In genomic region chr1:35809156-35810095, GRCh38 we compare ENCODE assay signal across 8 cellular contexts. TPM values are rescaled to one million over a fixed set of nuclear protein-coding genes. Genes with fewer than 3 reads are reported as not detected.
A peak's percentile ranks its signal among the peaks of the same experiment; 100 is the strongest.
DNase-seq lines count a peak whose midpoint lies in the region; ATAC-seq, FAIRE-seq and TF ChIP-seq lines count a peak whose summit lies in the region.

No MANE protein-coding gene starts in this region.

- WGBS in H1 (ENCODE audit: extremely low coverage in 1 of 2, insufficient coverage in 1 of 2, insufficient read length in 1 of 2, insufficient replicate concordance in 2 of 2, low coverage in 1 of 2, low lambda C conversion rate in 2 of 2, missing lambda C conversion rate in 1 of 2), 2 experiments, result 83% methylated on average over 7 of the region's 7 CpGs; no CpG with 5 or more reads in 1 of the 2 experiments

- H4K20me1 ChIP-seq in H1 (replicated peaks in 1 of 2; ENCODE audit: control insufficient read depth in 1 of 2, insufficient read depth in 2 of 2, low read length in 2 of 2), result no peaks in the 10 kb centered on the region

- no peaks in the 10 kb centered on the region for H3K27me3 Mint-ChIP-seq in CD4-positive, alpha-beta T cell

- H2BK20ac ChIP-seq in H1 (ENCODE audit: low read length), result no peak overlapping the region

- H4K8ac ChIP-seq in H1 (ENCODE audit: extremely low read depth, insufficient read depth, low read length), result no peak overlapping the region

- H3K27ac Mint-ChIP-seq in CD4-positive, alpha-beta T cell, result peak overlapping the region; percentile 87

- peaks cover 52% of the 10 kb centered on the region for H3K4me1 Mint-ChIP-seq in CD4-positive, alpha-beta T cell (ENCODE audit: low read depth)

- ATAC-seq in CD4-positive, alpha-beta T cell (ENCODE audit: poor library complexity), result no peak
- ATAC-seq in GM18498 (IDR thresholded peaks at IDR 0.05; ENCODE audit: unreplicated experiment) (no peak), GM18909 (IDR thresholded peaks at IDR 0.05; ENCODE audit: poor library complexity, unreplicated experiment) (no peak)

- no peak for TF ChIP-seq RAD21 in H1 (IDR thresholded peaks at IDR 0.05 in 1 of 2, conservative IDR thresholded peaks at IDR 0.05 in 1 of 2; ENCODE audit: low read depth in 2 of 2, low read length in 2 of 2)

- FAIRE-seq in H1 (lab: Jason Lieb, UNC), result no peak

- peaks cover 6% of the 10 kb centered on the region for H3K36me3 Mint-ChIP-seq in CD4-positive, alpha-beta T cell (ENCODE audit: low read depth)

- peak overlapping the region; percentile 96 for H3K4me3 Mint-ChIP-seq in CD4-positive, alpha-beta T cell

- H2AK5ac ChIP-seq in H1 (ENCODE audit: low read depth, low read length), result no peak overlapping the region

- POLR2A ChIA-PET in CD4-positive, alpha-beta T cell (lab: Charles Lee), result interaction anchor here (0.9 kb wide), 1 partner anchor 252 kb away, joined by 3 read pairs; the partner anchor contains the start of genes KIAA0319L and NCDN
- POLR2A ChIA-PET in H1 (lab: Charles Lee; ENCODE audit: partially characterized antibody), result interaction anchor here (1.3 to 1.4 kb wide), 2 partner anchors 75 to 122 kb away, joined by 3 to 5 read pairs; partner anchors contain the start of gene AGO3

- no peak overlapping the region for H2BK12ac ChIP-seq in H1 (ENCODE audit: low read depth, low read length)

- H3K36me3 ChIP-seq in H1 (ENCODE audit: control insufficient read depth in 2 of 4, insufficient read depth in 4 of 4, low read length in 3 of 4) (no peaks in the 10 kb centered on the region), neutrophil (peaks cover 2% of the 10 kb centered on the region)

- no peak overlapping the region for H3K4ac ChIP-seq in H1 (replicated peaks; ENCODE audit: insufficient read length, low read depth, low read length)

- no peak for DNase-seq in CD4-positive, alpha-beta T cell
- DNase-seq in NCI-H69 (lab: John Stamatoyannopoulos, UW), result peak; percentile 17
- no peak for DNase-seq in H1 (ENCODE audit: low read depth in 1 of 2, low spot score in 2 of 2)
- no peak for DNase-seq in NCI-H2029 treated with DMSO at 0.1 percent for 48 hours (lab: John Stamatoyannopoulos, UW)
- no peak for DNase-seq in GDM1 (lab: John Stamatoyannopoulos, UW)

- H3K4me1 ChIP-seq in H1 (replicated peaks in 1 of 4; ENCODE audit: control insufficient read depth in 3 of 4, insufficient read depth in 4 of 4, low read length in 3 of 4) (peaks cover 0 to 3% (median 0%) of the 10 kb centered on the region in 4 experiments; a peak in 1 of 7 replicates), neutrophil (ENCODE audit: control insufficient read depth in 1 of 2, insufficient read depth in 1 of 2, low read depth in 1 of 2, low read length in 1 of 2) (peaks cover 77 to 90% of the 10 kb centered on the region in 2 experiments)

- TF ChIP-seq EP300 in H1 (IDR thresholded peaks at IDR 0.05; ENCODE audit: borderline replicate concordance in 1 of 2, low read depth in 2 of 2, low read length in 2 of 2), result no peak

- H3K9ac ChIP-seq in H1 (replicated peaks in 1 of 4; ENCODE audit: extremely low read depth in 1 of 4, low read depth in 3 of 4, low read length in 3 of 4), result no peak overlapping the region

- H4K5ac ChIP-seq in H1 (ENCODE audit: insufficient read length, low read depth, low read length), result no peak overlapping the region

- H3K4me3 ChIP-seq in H1 (ENCODE audit: extremely low read depth in 1 of 4, insufficient read depth in 2 of 4, low read depth in 3 of 4, low read length in 4 of 4), result peak overlapping the region; percentile 68 to 92 (median 71); a peak in 7 of 8 replicates
- H3K4me3 ChIP-seq in neutrophil (ENCODE audit: low read depth in 1 of 2, low read length in 1 of 2), result peak overlapping the region; percentile 89 to 96

- H2BK120ac ChIP-seq in H1 (replicated peaks; ENCODE audit: low read depth, low read length), result no peak overlapping the region

- no peaks in the 10 kb centered on the region for H3K79me1 ChIP-seq in H1 (ENCODE audit: low read depth, low read length)

- CTCF ChIA-PET in CD4-positive, alpha-beta T cell (lab: Charles Lee), result no interaction called here
- CTCF ChIA-PET in H1 (lab: Charles Lee; ENCODE audit: partially characterized antibody), result interaction anchor here (1.1 kb wide), 1 partner anchor 53 kb away, joined by 3 read pairs; no protein-coding TSS in a partner anchor

- H4K91ac ChIP-seq in H1 (replicated peaks; ENCODE audit: insufficient read length, low read length), result no peak overlapping the region

- intact Hi-C loops in CD4-positive, alpha-beta T cell (cut with DNase I, micrococcal nuclease), result no loop called here

- H3K27ac ChIP-seq in CD4-positive, alpha-beta T cell (ENCODE audit: low read depth, low read length), result no peak overlapping the region
- H3K27ac ChIP-seq in H1 (ENCODE audit: low read depth, low read length) (no peak overlapping the region), neutrophil (peak overlapping the region; percentile 100)

- no peaks in the 10 kb centered on the region for H3K27me3 ChIP-seq in CD4-positive, alpha-beta T cell (ENCODE audit: control insufficient read depth, insufficient read depth, low read length)
- H3K27me3 ChIP-seq in H1 (replicated peaks in 1 of 4; ENCODE audit: control insufficient read depth in 3 of 4, extremely low read depth in 1 of 4, insufficient read depth in 3 of 4, low read length in 3 of 4), result no peaks in the 10 kb centered on the region
- H3K27me3 ChIP-seq in neutrophil, result no peaks in the 10 kb centered on the region

- H3K23ac ChIP-seq in H1 (ENCODE audit: insufficient read length), result no peak overlapping the region

- H3K23me2 ChIP-seq in H1 (ENCODE audit: low read depth, low read length), result peaks cover 11% of the 10 kb centered on the region

- no peak overlapping the region for H2BK15ac ChIP-seq in H1 (ENCODE audit: low read length)

- H3K14ac ChIP-seq in H1 (ENCODE audit: insufficient read length), result no peak overlapping the region

- H2BK5ac ChIP-seq in H1 (ENCODE audit: low read depth, low read length), result no peak overlapping the region

- TF ChIP-seq POLR2A in H1 (IDR thresholded peaks at IDR 0.05; ENCODE audit: control extremely low read depth in 1 of 2, low read depth in 2 of 2, low read length in 2 of 2), result no peak

- TF ChIP-seq CTCF in CD4-positive, alpha-beta T cell (IDR thresholded peaks at IDR 0.05), result no peak
- no peak for TF ChIP-seq CTCF in H1 (IDR thresholded peaks at IDR 0.05; ENCODE audit: control extremely low read depth in 1 of 3, insufficient read depth in 1 of 3, low read depth in 1 of 3, low read length in 3 of 3)
- no peak for TF ChIP-seq CTCF in neutrophil (IDR thresholded peaks at IDR 0.05)

- no peak overlapping the region for H2AFZ ChIP-seq in H1 (ENCODE audit: low read length)

- H3K9me3 ChIP-seq in CD4-positive, alpha-beta T cell (ENCODE audit: control insufficient read depth, low read length), result no peaks in the 10 kb centered on the region
- H3K9me3 ChIP-seq in H1 (ENCODE audit: insufficient read depth in 2 of 2, low read depth in 1 of 2, low read length in 1 of 2) (no peaks in the 10 kb centered on the region), neutrophil (no peaks in the 10 kb centered on the region)

- H3K18ac ChIP-seq in H1 (ENCODE audit: extremely low read depth, low read length), result no peak overlapping the region

- H3K4me2 ChIP-seq in H1 (ENCODE audit: insufficient read depth in 1 of 2, low read depth in 2 of 2, low read length in 2 of 2), result peak overlapping the region; percentile 67 to 86

- no peaks in the 10 kb centered on the region for H3K9me3 Mint-ChIP-seq in CD4-positive, alpha-beta T cell

- no peak overlapping the region for H3K56ac ChIP-seq in H1 (replicated peaks; ENCODE audit: insufficient read length, low read depth, low read length)

- peaks cover 0 to 2% of the 10 kb centered on the region in 2 experiments; a peak in 1 of 4 replicates for H3K79me2 ChIP-seq in H1 (ENCODE audit: control insufficient read depth in 1 of 2, insufficient read depth in 2 of 2, low read length in 2 of 2)

TF ChIP-seq in H1, 55 proteins besides CTCF, POLR2A, EP300 and RAD21 (continues in another document):
- TF ChIP-seq NRF1 (IDR thresholded peaks at IDR 0.05; ENCODE audit: low read depth, low read length) (no peak), KDM1A (IDR thresholded peaks at IDR 0.05; ENCODE audit: borderline replicate concordance, low read length) (no peak), TAF7 (optimal IDR thresholded peaks at IDR 0.05; ENCODE audit: borderline replicate concordance, low read depth, low read length) (no peak), SP2 (IDR thresholded peaks at IDR 0.05; ENCODE audit: low read length) (no peak), CHD2 (IDR thresholded peaks at IDR 0.05; ENCODE audit: low read length) (no peak)

RNA-seq across cellular contexts. Expression of gene AGO4, which starts 1.6 kb away (rescaled TPM):
- 1 to 10 TPM; 7.4 to 8.1 TPM for total RNA-seq in CD4-positive, alpha-beta T cell
- total RNA-seq in H1 (2021; fragmentation: NEBNext Ultra II Directional; extraction: Animal tissue kit (Norgen Biotek cat#: 25700)), result 7.3 and 7.7 TPM in 2 replicates
- 5.5 and 5.6 TPM in 2 replicates for polyA plus RNA-seq in H1 (2011; rRNA removed)
- polyA plus RNA-seq in H1 (2011; cell fraction: cytosol; rRNA removed), result 8.6 TPM
- polyA plus RNA-seq in H1 (2011; cell fraction: nucleus; rRNA removed), result 12.8 TPM
- polyA plus RNA-seq in H1 (2012, experiment 1 of 2), result 7.9 to 9.3 TPM (median 8.9 TPM) in 4 replicates
- 0.45 TPM for polyA plus RNA-seq in H1 (2012, experiment 2 of 2)
- polyA plus RNA-seq in H1 (2013, experiment 1 of 2), result 3.9 TPM
- polyA plus RNA-seq in H1 (2013, experiment 2 of 2), result 4.7 TPM
- 48.5 and 74.4 TPM in 2 replicates for polyA minus RNA-seq in H1 (2011; rRNA and poly(A)+ RNA removed)
- 22.1 TPM for polyA minus RNA-seq in H1 (2011; cell fraction: cytosol; rRNA and poly(A)+ RNA removed)
- 17.7 TPM for polyA minus RNA-seq in H1 (2011; cell fraction: nucleus; rRNA and poly(A)+ RNA removed)

RNA-seq across cellular contexts. Expression of gene CLSPN, which starts 39.6 kb away (rescaled TPM):
- total RNA-seq in CD4-positive, alpha-beta T cell, result under 1 TPM; 0.59 to 0.60 TPM
- 45.8 and 46.7 TPM in 2 replicates for total RNA-seq in H1 (2021; fragmentation: NEBNext Ultra II Directional; extraction: Animal tissue kit (Norgen Biotek cat#: 25700))
- polyA plus RNA-seq in H1 (2011; rRNA removed), result 5.9 and 7.1 TPM in 2 replicates
- polyA plus RNA-seq in H1 (2011; cell fraction: cytosol; rRNA removed), result 12.6 TPM
- 12.4 TPM for polyA plus RNA-seq in H1 (2011; cell fraction: nucleus; rRNA removed)
- polyA plus RNA-seq in H1 (2012, experiment 1 of 2), result 22.3 to 35.4 TPM (median 23.4 TPM) in 4 replicates
- 2.2 TPM for polyA plus RNA-seq in H1 (2012, experiment 2 of 2)
- 31.5 TPM for polyA plus RNA-seq in H1 (2013, experiment 1 of 2)
- polyA plus RNA-seq in H1 (2013, experiment 2 of 2), result 29.1 TPM
- polyA minus RNA-seq in H1 (2011; rRNA and poly(A)+ RNA removed), result 32.8 and 37.9 TPM in 2 replicates
- 17.0 TPM for polyA minus RNA-seq in H1 (2011; cell fraction: cytosol; rRNA and poly(A)+ RNA removed)
- 22.0 TPM for polyA minus RNA-seq in H1 (2011; cell fraction: nucleus; rRNA and poly(A)+ RNA removed)

Comparison
In these comparisons a context has a peak if more than half of its experiments do, and no peak if none do; other contexts are left out.
1. RNA of gene CLSPN, which starts 39.6 kb away (total RNA-seq): 45.8 to 46.7 TPM in H1; 0.59 to 0.60 TPM in CD4-positive, alpha-beta T cell; every median in the first group is over 10 times any median in the second.